Comparison of ENCODE assay signal across 12 cellular contexts in genomic region chr1:185644531-185644930, GRCh38.
DNase-seq lines count a peak whose midpoint lies in the region; ATAC-seq and TF ChIP-seq lines count a peak whose summit lies in the region.
"Had no signal": no experiment of that assay in that cellular context is flagged by ENCODE, and none has a peak within 500 bp of the region (broad histone marks: within the 10 kb centered on the region; RNA-seq: fewer than 3 reads in every experiment).

No MANE protein-coding gene starts in this region.

- H3K36me3 ChIP-seq in PC-3 (ENCODE audit: low read depth, low read length) = no peaks in the 10 kb centered on the region; the same call in 1 of the 2 replicates
- H3K36me3 ChIP-seq: BLaER1 treated with 17β-estradiol and CSF1 and Interleukin-3, amounts not matched to agents 10 nM and 100 nM had no signal

- no peak overlapping the region for H3K9ac ChIP-seq in PC-3 (ENCODE audit: low read length)
- H3K9ac ChIP-seq: BLaER1 treated with 17β-estradiol and CSF1 and Interleukin-3, amounts not matched to agents 10 nM and 100 nM had no signal

- H3K27me3 ChIP-seq in PC-3 (ENCODE audit: low read length) = no peaks in the 10 kb centered on the region
- H3K27me3 ChIP-seq: BLaER1 treated with 17β-estradiol and CSF1 and Interleukin-3, amounts not matched to agents 10 nM and 100 nM had no signal

- no peak overlapping the region for H3K27ac ChIP-seq in PC-3 (ENCODE audit: low read length)
- H3K27ac ChIP-seq: BLaER1 treated with 17β-estradiol and CSF1 and Interleukin-3, amounts not matched to agents 10 nM and 100 nM had no signal

- H3K79me2 ChIP-seq in PC-3 (ENCODE audit: low read length) = no peaks in the 10 kb centered on the region

- POLR2A ChIA-PET in PC-3 (lab: Charles Lee; ENCODE audit: unreplicated experiment) = no interaction called here

- peaks cover 5% of the 10 kb centered on the region; the same call in 1 of the 2 replicates for H3K9me3 ChIP-seq in PC-3 (ENCODE audit: low read length)

- DNase-seq in stimulated activated CD4-positive, alpha-beta T cell treated with anti-CD3 and anti-CD28 coated beads, Interleukin-15, amount 100 ng/mL, for 24 hours = peak; percentile 11
- DNase-seq in stimulated activated CD4-positive, alpha-beta T cell treated with anti-CD3 and anti-CD28 coated beads, Interleukin-2, amount 100 ng/mL, for 48 hours = no peak
- DNase-seq in PC-3 (peak; percentile 19), RPMI8226 (no peak), foreskin fibroblast (no peak), NCI-H526 (lab: John Stamatoyannopoulos, UW) (no peak)
- DNase-seq: activated CD8-positive, alpha-beta memory T cell treated with anti-CD3 and anti-CD28 coated beads, Interleukin-2, amount 50 U/mL, for 48 hours; aorta; MV-4-11 had no signal

- TF ChIP-seq CTCF in PC-3 (conservative IDR thresholded peaks at IDR 0.05; ENCODE audit: low read depth, low read length) (no peak), foreskin fibroblast (IDR thresholded peaks at IDR 0.05; ENCODE audit: low read depth, low read length) (no peak)

- ATAC-seq in PC-3 = no peak
- peak; percentile 23 for ATAC-seq in esophagus mucosa
- ATAC-seq: Right ventricle myocardium inferior had no signal

- H3K4me2 ChIP-seq in PC-3 (ENCODE audit: low read length) = no peak overlapping the region
- H3K4me2 ChIP-seq: BLaER1 treated with 17β-estradiol and CSF1 and Interleukin-3, amounts not matched to agents 10 nM and 100 nM had no signal

- no peaks in the 10 kb centered on the region for H3K9me2 ChIP-seq in PC-3 (replicated peaks; ENCODE audit: low read length)

- CTCF ChIA-PET in PC-3 (lab: Charles Lee) = no interaction called here

- intact Hi-C loops in PC-3 (cut with micrococcal nuclease) = no loop called here

- BruUV-seq in PC-3 (replicated peaks; lab: Mats Ljungman, UMichigan) = no TSS peak

- H3K4me1 ChIP-seq in PC-3 (ENCODE audit: insufficient read depth, low read length) = peaks cover 19% of the 10 kb centered on the region
- H3K4me1 ChIP-seq: BLaER1 treated with 17β-estradiol and CSF1 and Interleukin-3, amounts not matched to agents 10 nM and 100 nM had no signal

- H3F3A ChIP-seq in PC-3 (ENCODE audit: low read length, unreplicated experiment) = no peaks in the 10 kb centered on the region

- no peaks in the 10 kb centered on the region for H4K20me1 ChIP-seq in PC-3 (ENCODE audit: low read length)
- H4K20me1 ChIP-seq: BLaER1 treated with 17β-estradiol and CSF1 and Interleukin-3, amounts not matched to agents 10 nM and 100 nM had no signal

- H2AFZ ChIP-seq in PC-3 (ENCODE audit: low read length) = no peak overlapping the region

- H3K4me3 ChIP-seq in PC-3 (ENCODE audit: low read length) (no peak overlapping the region), foreskin fibroblast (ENCODE audit: low read depth in 1 of 2, low read length in 2 of 2) (no peak overlapping the region)
- H3K4me3 ChIP-seq: BLaER1 treated with 17β-estradiol and CSF1 and Interleukin-3, amounts not matched to agents 10 nM and 100 nM had no signal

Comparison
In these comparisons a context has a peak if more than half of its experiments do, and no peak if none do; other contexts are left out.
1. DNase-seq: peak in stimulated activated CD4-positive, alpha-beta T cell treated with anti-CD3 and anti-CD28 coated beads, Interleukin-15, amount 100 ng/mL, for 24 hours (single experiment) and PC-3 (single experiment); none in stimulated activated CD4-positive, alpha-beta T cell treated with anti-CD3 and anti-CD28 coated beads, Interleukin-2, amount 100 ng/mL, for 48 hours (0 of 2), RPMI8226 (single experiment), foreskin fibroblast (0 of 2) and NCI-H526 (0 of 2).